In genomic region chr13:110551284-110551683, GRCh38 we compare ENCODE assay signal across 31 cellular contexts. TPM values are rescaled to one million over a fixed set of nuclear protein-coding genes. Genes with fewer than 3 reads are reported as not detected.
DNase-seq lines count a peak whose midpoint lies in the region; ATAC-seq, FAIRE-seq and TF ChIP-seq lines count a peak whose summit lies in the region.
"Had no signal": no experiment of that assay in that cellular context is flagged by ENCODE, and none has a peak within 500 bp of the region (broad histone marks: within the 10 kb centered on the region; RNA-seq: fewer than 3 reads in every experiment).

No MANE protein-coding gene starts in this region.

- H3K36me3 Mint-ChIP-seq in endodermal cell (ENCODE audit: low read depth) = peaks cover 15% of the 10 kb centered on the region
- H3K36me3 Mint-ChIP-seq: activated naive CD4-positive, alpha-beta T cell treated with anti-CD3 and anti-CD28 coated beads, Interleukin-2, amount 50 U/mL, for 72 hours; CD8-positive, alpha-beta memory T cell; naive B cell had no signal

- H3K36me3 ChIP-seq in Panc1 (ENCODE audit: control insufficient read depth, insufficient read depth, low read length) (no peaks in the 10 kb centered on the region), endodermal cell (ENCODE audit: control insufficient read depth, insufficient read depth, low read length) (peaks cover 16% of the 10 kb centered on the region), PC-3 (ENCODE audit: low read depth, low read length) (no peaks in the 10 kb centered on the region)
- H3K36me3 ChIP-seq: BE2C, left lung, SJCRH30 had no signal

- H3K4me1 Mint-ChIP-seq in endodermal cell = peaks cover 34% of the 10 kb centered on the region

- no TSS peak for BruUV-seq in Panc1 (replicated peaks; lab: Mats Ljungman, UMichigan)
- no TSS peak for BruUV-seq in PC-3 (replicated peaks; lab: Mats Ljungman, UMichigan)

- no peaks in the 10 kb centered on the region for H3F3A ChIP-seq in PC-3 (ENCODE audit: low read length, unreplicated experiment)

- POLR2A ChIA-PET in Panc1 (lab: Charles Lee) = interaction anchor here (0.6 to 0.7 kb wide), 2 partner anchors 155 to 317 kb away, joined by 3 to 6 read pairs; no protein-coding TSS in a partner anchor
- POLR2A ChIA-PET in PC-3 (lab: Charles Lee; ENCODE audit: unreplicated experiment) = no interaction called here

- no peaks in the 10 kb centered on the region for H3K9me3 ChIP-seq in Panc1 (ENCODE audit: control insufficient read depth, insufficient read depth, low read depth, low read length)
- H3K9me3 ChIP-seq in endodermal cell (ENCODE audit: control insufficient read depth, low read length) = peaks cover 17% of the 10 kb centered on the region
- no peaks in the 10 kb centered on the region for H3K9me3 ChIP-seq in PC-3 (ENCODE audit: low read length)
- H3K9me3 ChIP-seq: BE2C, gastroesophageal sphincter, left lung, SJCRH30 had no signal

- no peak overlapping the region for H3K4me3 Mint-ChIP-seq in endodermal cell
- H3K4me3 Mint-ChIP-seq: activated CD8-positive, alpha-beta T cell treated with anti-CD3 and anti-CD28 coated beads, Interleukin-2, amount 10 ng/mL, durations not matched to agents 7 days and 5 days; CD8-positive, alpha-beta memory T cell; central memory CD8-positive, alpha-beta T cell; naive B cell had no signal

- no peak for FAIRE-seq in GM19239 (lab: Jason Lieb, UNC)
- FAIRE-seq: endometrium, GM18507, RCC 7860 had no signal

- peak overlapping the region; percentile 76 for H3K27ac ChIP-seq in Panc1 (ENCODE audit: low read length)
- H3K27ac ChIP-seq in endodermal cell (ENCODE audit: low read depth, low read length) = no peak overlapping the region
- H3K27ac ChIP-seq in PC-3 (ENCODE audit: low read length) = no peak overlapping the region
- H3K27ac ChIP-seq: gastroesophageal sphincter, left lung, SJCRH30 had no signal

- H2AFZ ChIP-seq in PC-3 (ENCODE audit: low read length) = no peak overlapping the region

- peak overlapping the region; percentile 11 to 34 for H3K4me3 ChIP-seq in Panc1 (ENCODE audit: low read depth in 2 of 2, low read length in 2 of 2)
- H3K4me3 ChIP-seq in endodermal cell (ENCODE audit: low read length) = peak overlapping the region; percentile 4
- no peak overlapping the region for H3K4me3 ChIP-seq in PC-3 (ENCODE audit: low read length)
- H3K4me3 ChIP-seq: gastroesophageal sphincter, left lung, SJCRH30, smooth muscle cell had no signal

- H3K79me2 ChIP-seq in PC-3 (ENCODE audit: low read length) = peaks cover 62% of the 10 kb centered on the region

- DNase-seq in DMS79 (lab: John Stamatoyannopoulos, UW) = peak; percentile 76
- DNase-seq in Panc1 (ENCODE audit: low read depth, low spot score) = no peak
- DNase-seq in endodermal cell = no peak
- DNase-seq in posterior vena cava (ENCODE audit: low spot score) = peak; percentile 31
- DNase-seq in GM19239 (ENCODE audit: insufficient read length, low spot score) = no peak
- DNase-seq in PC-3 = no peak
- no peak for DNase-seq in inferior parietal cortex (ENCODE audit: extremely low spot score)
- DNase-seq in UCSD-AML1 (lab: John Stamatoyannopoulos, UW; ENCODE audit: unreplicated experiment) = no peak
- DNase-seq: ACHN; activated CD8-positive, alpha-beta T cell treated with anti-CD3 and anti-CD28 coated beads, Interleukin-2, amount 10 ng/mL, durations not matched to agents 7 days and 5 days; anterior cingulate cortex; BE2C; CD8-positive, alpha-beta memory T cell; dermis blood vessel endothelial cell; GF-D8; left lung; naive B cell; NCI-H1092; NCI-H1694 treated with DMSO at 0.1 percent for 48 hours; NCI-H2171; NCI-H524; SJCRH30; stimulated activated CD4-positive, alpha-beta T cell treated with anti-CD3 and anti-CD28 coated beads, Interleukin-2, amount 100 ng/mL, for 24 hours; T-helper 1 cell had no signal

- peaks cover 10% of the 10 kb centered on the region; the same call in 1 of the 2 replicates for H4K20me1 ChIP-seq in PC-3 (ENCODE audit: low read length)

- no peaks in the 10 kb centered on the region for H3K9me2 ChIP-seq in PC-3 (replicated peaks; ENCODE audit: low read length)

- TF ChIP-seq CTCF in Panc1 (IDR thresholded peaks at IDR 0.05) (no peak), endodermal cell (conservative IDR thresholded peaks at IDR 0.05) (no peak), PC-3 (conservative IDR thresholded peaks at IDR 0.05; ENCODE audit: low read depth, low read length) (no peak)

- in situ Hi-C loops in Panc1 (cut with HindIII; ENCODE audit: low pct_unique_long_range_greater_than_20kb, low sequenced_read_pairs) = no loop called here

- no peaks in the 10 kb centered on the region for H3K27me3 ChIP-seq in Panc1 (ENCODE audit: control insufficient read depth, insufficient read depth, low read length)
- H3K27me3 ChIP-seq in endodermal cell (ENCODE audit: control insufficient read depth, insufficient read depth, low read length, poor library complexity, severe bottlenecking) = no peaks in the 10 kb centered on the region
- no peaks in the 10 kb centered on the region for H3K27me3 ChIP-seq in PC-3 (ENCODE audit: low read length)
- H3K27me3 ChIP-seq: BE2C, gastroesophageal sphincter, left lung, SJCRH30 had no signal

- 89 to 90% methylated on average over 10 to 11 of the region's 11 CpGs for WGBS in endodermal cell (ENCODE audit: insufficient coverage in 1 of 2, insufficient read length in 1 of 2), 2 experiments

- H3K27me3 Mint-ChIP-seq in endodermal cell (ENCODE audit: insufficient read depth) = no peaks in the 10 kb centered on the region
- H3K27me3 Mint-ChIP-seq: central memory CD8-positive, alpha-beta T cell; naive B cell had no signal

- CTCF ChIA-PET in Panc1 (lab: Charles Lee) (no interaction called here), PC-3 (lab: Charles Lee) (no interaction called here)

- H3K4me1 ChIP-seq in Panc1 (ENCODE audit: control insufficient read depth, insufficient read depth, low read length) = peaks cover 37% of the 10 kb centered on the region
- H3K4me1 ChIP-seq in endodermal cell (ENCODE audit: control insufficient read depth, insufficient read depth, low read length) = peaks cover 32% of the 10 kb centered on the region
- H3K4me1 ChIP-seq in PC-3 (ENCODE audit: insufficient read depth, low read length) = peaks cover 19% of the 10 kb centered on the region
- H3K4me1 ChIP-seq: BE2C had no signal

- ATAC-seq in Panc1 (peak; percentile 23; the same call in 1 of the 2 replicates), PC-3 (no peak)
- ATAC-seq: activated CD8-positive, alpha-beta T cell treated with anti-CD3 and anti-CD28 coated beads, Interleukin-2, amount 10 ng/mL, durations not matched to agents 7 days and 5 days; activated naive CD4-positive, alpha-beta T cell treated with anti-CD3 and anti-CD28 coated beads, Interleukin-2, amount 50 U/mL, for 72 hours; gastroesophageal sphincter; left lung had no signal

- peak overlapping the region; percentile 85 for H3K27ac Mint-ChIP-seq in endodermal cell
- H3K27ac Mint-ChIP-seq: activated CD8-positive, alpha-beta T cell treated with anti-CD3 and anti-CD28 coated beads, Interleukin-2, amount 10 ng/mL, durations not matched to agents 7 days and 5 days; activated naive CD4-positive, alpha-beta T cell treated with anti-CD3 and anti-CD28 coated beads, Interleukin-2, amount 50 U/mL, for 72 hours had no signal

- no peak overlapping the region for H3K9ac ChIP-seq in endodermal cell (ENCODE audit: extremely low read depth, low read length, poor library complexity, severe bottlenecking)
- no peak overlapping the region for H3K9ac ChIP-seq in PC-3 (ENCODE audit: low read length)

- H3K4me2 ChIP-seq in PC-3 (ENCODE audit: low read length) = no peak overlapping the region
- H3K4me2 ChIP-seq: smooth muscle cell had no signal

- peaks cover 11% of the 10 kb centered on the region for H3K9me3 Mint-ChIP-seq in endodermal cell
- H3K9me3 Mint-ChIP-seq: activated naive CD4-positive, alpha-beta T cell treated with anti-CD3 and anti-CD28 coated beads, Interleukin-2, amount 50 U/mL, for 72 hours; CD8-positive, alpha-beta memory T cell; central memory CD8-positive, alpha-beta T cell had no signal

- intact Hi-C loops in Panc1 (cut with micrococcal nuclease; ENCODE audit: unreplicated experiment) = no loop called here
- intact Hi-C loops in posterior vena cava (cut with DNase I) = no loop called here
- intact Hi-C loops in PC-3 (cut with micrococcal nuclease) = no loop called here

RNA-seq across cellular contexts. Expression of gene RAB20, which starts 10.2 kb away (rescaled TPM):
- total RNA-seq in Panc1 (2021; ENCODE audit: unreplicated experiment) (7.9 TPM), endodermal cell (10 to 100 TPM; 12.6 to 14.2 TPM), posterior vena cava (10 to 100 TPM in 1 of 2 donors, 1 to 10 TPM in 1; 8.5 to 11.9 TPM), PC-3 (2014; rRNA removed) (22.9 and 27.9 TPM in 2 replicates)
- 7.8 TPM for polyA plus RNA-seq in Panc1 (2012; ENCODE audit: insufficient read length)
- polyA plus RNA-seq in endodermal cell (2013, experiment 1 of 2) = 5.4 TPM
- polyA plus RNA-seq in endodermal cell (2013, experiment 2 of 2) = 6.1 TPM

Comparison
In these comparisons a context has a peak if more than half of its experiments do, and no peak if none do; other contexts are left out.
1. DNase-seq: peak in DMS79 (single experiment) and posterior vena cava (single experiment); none in Panc1 (single experiment), endodermal cell (single experiment), GM19239 (single experiment), PC-3 (single experiment), inferior parietal cortex (single experiment) and UCSD-AML1 (single experiment).